26 cellular contexts compared by ENCODE assay signal in genomic region chr21:43187715-43188114, GRCh38. TPM values are rescaled to one million over a fixed set of nuclear protein-coding genes. Genes with fewer than 3 reads are reported as not detected.
DNase-seq lines count a peak whose midpoint lies in the region; ATAC-seq, FAIRE-seq and TF ChIP-seq lines count a peak whose summit lies in the region.
"Had no signal": no experiment of that assay in that cellular context is flagged by ENCODE, and none has a peak within 500 bp of the region (broad histone marks: within the 10 kb centered on the region; RNA-seq: fewer than 3 reads in every experiment).

No MANE protein-coding gene starts in this region.

- no peaks in the 10 kb centered on the region for H3K79me2 ChIP-seq in smooth muscle cell (ENCODE audit: low read depth)

- no peak overlapping the region for H2AFZ ChIP-seq in smooth muscle cell (ENCODE audit: low read depth)

- no peaks in the 10 kb centered on the region for H3K9me3 Mint-ChIP-seq in activated B cell treated with CpG ODN at 0.5 μM for 24 hours
- H3K9me3 Mint-ChIP-seq in mesothelial cell of epicardium = no peaks in the 10 kb centered on the region
- H3K9me3 Mint-ChIP-seq: T-helper 2 cell treated with Interferon-gamma antibody and Interleukin-4, amounts not matched to agents 5 μg/mL and 100 μg/mL, for 36 hours had no signal

- H3K9me3 ChIP-seq in smooth muscle cell (replicated peaks; ENCODE audit: low read depth) = no peaks in the 10 kb centered on the region
- H3K9me3 ChIP-seq: esophagus squamous epithelium, gastrocnemius medialis, neutrophil, psoas muscle had no signal

- H3K4me2 ChIP-seq in smooth muscle cell = no peak overlapping the region

- H3K4me3 Mint-ChIP-seq in activated B cell treated with CpG ODN at 0.5 μM for 24 hours (no peak overlapping the region), mesothelial cell of epicardium (no peak overlapping the region)
- H3K4me3 Mint-ChIP-seq: T-helper 2 cell treated with Interferon-gamma antibody and Interleukin-4, amounts not matched to agents 5 μg/mL and 100 μg/mL, for 36 hours; WTC11 had no signal

- TF ChIP-seq POLR2A in GM12892 (IDR thresholded peaks at IDR 0.05; ENCODE audit: low read depth, low read length) = no peak

- H3K4me1 Mint-ChIP-seq in activated B cell treated with CpG ODN at 0.5 μM for 24 hours = peaks cover 29% of the 10 kb centered on the region
- peaks cover 1% of the 10 kb centered on the region for H3K4me1 Mint-ChIP-seq in mesothelial cell of epicardium
- H3K4me1 Mint-ChIP-seq: WTC11 had no signal

- CTCF ChIA-PET in activated B cell treated with CpG ODN at 0.5 μM for 24 hours (lab: Charles Lee) = no interaction called here

- peak overlapping the region; percentile 26 for H3K27ac ChIP-seq in smooth muscle cell (ENCODE audit: low read depth)
- H3K27ac ChIP-seq: coronary artery, gastrocnemius medialis, neutrophil, psoas muscle had no signal

- H4K20me1 ChIP-seq in smooth muscle cell (ENCODE audit: low read depth) = no peaks in the 10 kb centered on the region

- H3K36me3 Mint-ChIP-seq in activated B cell treated with CpG ODN at 0.5 μM for 24 hours (ENCODE audit: low read depth) (no peaks in the 10 kb centered on the region), mesothelial cell of epicardium (no peaks in the 10 kb centered on the region)
- H3K36me3 Mint-ChIP-seq: WTC11 had no signal

- H3K4me3 ChIP-seq in smooth muscle cell = no peak overlapping the region
- H3K4me3 ChIP-seq: coronary artery, esophagus squamous epithelium, gastrocnemius medialis, psoas muscle had no signal

- intact Hi-C loops in activated B cell treated with CpG ODN at 0.5 μM for 24 hours (cut with micrococcal nuclease) = no loop called here

- POLR2A ChIA-PET in activated B cell treated with CpG ODN at 0.5 μM for 24 hours (lab: Charles Lee) = no interaction called here

- no peak overlapping the region for H3K9ac ChIP-seq in smooth muscle cell (ENCODE audit: low read depth)

- H3K36me3 ChIP-seq in smooth muscle cell (ENCODE audit: low read depth) = no peaks in the 10 kb centered on the region
- H3K36me3 ChIP-seq: esophagus squamous epithelium, gastrocnemius medialis, neutrophil had no signal

- no peaks in the 10 kb centered on the region for H3K27me3 Mint-ChIP-seq in activated B cell treated with CpG ODN at 0.5 μM for 24 hours
- peaks cover 10% of the 10 kb centered on the region for H3K27me3 Mint-ChIP-seq in mesothelial cell of epicardium (ENCODE audit: low read depth)

- peaks cover 6% of the 10 kb centered on the region for H3F3A ChIP-seq in smooth muscle cell (ENCODE audit: low read depth)

- DNase-seq in GM12892 (ENCODE audit: insufficient read length) (no peak), activated B cell treated with CpG ODN at 0.5 μM for 24 hours (no peak), left lobe of liver (ENCODE audit: low spot score) (peak; percentile 15), smooth muscle cell (lab: John Stamatoyannopoulos, UW; ENCODE audit: unreplicated experiment) (no peak), NCI-H526 (lab: John Stamatoyannopoulos, UW) (no peak), mesothelial cell of epicardium (ENCODE audit: low spot score in 2 of 2, unreplicated experiment in 2 of 2) (no peak)
- DNase-seq: activated naive CD4-positive, alpha-beta T cell treated with Interleukin-2 at 50 U/mL for 16 hours; amniotic stem cell; C1 segment of cervical spinal cord; Calu3; esophagus squamous epithelium; KG1; MM.1S; NCI-H1417; NCI-H2081 had no signal

- H3K27ac Mint-ChIP-seq in activated B cell treated with CpG ODN at 0.5 μM for 24 hours = peak overlapping the region; percentile 51
- H3K27ac Mint-ChIP-seq in mesothelial cell of epicardium = no peak overlapping the region
- H3K27ac Mint-ChIP-seq: T-helper 2 cell treated with Interferon-gamma antibody and Interleukin-4, amounts not matched to agents 5 μg/mL and 100 μg/mL, for 36 hours; WTC11 had no signal

- H3K27me3 ChIP-seq in smooth muscle cell (ENCODE audit: low read depth) = no peaks in the 10 kb centered on the region
- H3K27me3 ChIP-seq: neutrophil had no signal

- no peaks in the 10 kb centered on the region for H3K4me1 ChIP-seq in smooth muscle cell (ENCODE audit: low read depth)
- H3K4me1 ChIP-seq: gastrocnemius medialis, psoas muscle had no signal

- peak; percentile 14 for FAIRE-seq in GM12892 (lab: Jason Lieb, UNC)
- FAIRE-seq: GM12891 had no signal

- TF ChIP-seq CTCF in activated B cell treated with CpG ODN at 0.5 μM for 24 hours (IDR thresholded peaks at IDR 0.05) = no peak
- no peak for TF ChIP-seq CTCF in smooth muscle cell (IDR thresholded peaks at IDR 0.05; ENCODE audit: borderline replicate concordance, insufficient read depth, poor library complexity, severe bottlenecking)
- TF ChIP-seq CTCF in mesothelial cell of epicardium (IDR thresholded peaks at IDR 0.05; ENCODE audit: unreplicated experiment) = no peak

- 91% methylated on average over 4 of the region's 4 CpGs for WGBS in smooth muscle cell (ENCODE audit: low lambda C conversion rate)

- ATAC-seq in activated B cell treated with CpG ODN at 0.5 μM for 24 hours (ENCODE audit: low read depth) (no peak), left lobe of liver (no peak), GM18868 (IDR thresholded peaks at IDR 0.05; ENCODE audit: unreplicated experiment) (no peak)
- ATAC-seq: gastrocnemius medialis, psoas muscle, WTC11 had no signal

RNA-seq across cellular contexts. Expression of gene CRYAA, which starts 18.9 kb away (rescaled TPM):
- polyA plus RNA-seq in GM12892 (2012; ENCODE audit: missing spikeins) = not detected
- not detected in 2 replicates for total RNA-seq in activated B cell treated with CpG ODN at 0.5 μM for 24 hours
- total RNA-seq in left lobe of liver = not detected
- not detected in 2 replicates for total RNA-seq in smooth muscle cell
- not detected in 2 replicates for polyA plus RNA-seq in smooth muscle cell
- total RNA-seq in mesothelial cell of epicardium = not detected in 3 replicates
- total RNA-seq: Calu3, Daoy, esophagus squamous epithelium, gastrocnemius medialis, OCI-LY7, psoas muscle, urinary bladder, WTC11 had no signal
- polyA plus RNA-seq: psoas muscle, urinary bladder had no signal
